In the genomic region with DNA sequence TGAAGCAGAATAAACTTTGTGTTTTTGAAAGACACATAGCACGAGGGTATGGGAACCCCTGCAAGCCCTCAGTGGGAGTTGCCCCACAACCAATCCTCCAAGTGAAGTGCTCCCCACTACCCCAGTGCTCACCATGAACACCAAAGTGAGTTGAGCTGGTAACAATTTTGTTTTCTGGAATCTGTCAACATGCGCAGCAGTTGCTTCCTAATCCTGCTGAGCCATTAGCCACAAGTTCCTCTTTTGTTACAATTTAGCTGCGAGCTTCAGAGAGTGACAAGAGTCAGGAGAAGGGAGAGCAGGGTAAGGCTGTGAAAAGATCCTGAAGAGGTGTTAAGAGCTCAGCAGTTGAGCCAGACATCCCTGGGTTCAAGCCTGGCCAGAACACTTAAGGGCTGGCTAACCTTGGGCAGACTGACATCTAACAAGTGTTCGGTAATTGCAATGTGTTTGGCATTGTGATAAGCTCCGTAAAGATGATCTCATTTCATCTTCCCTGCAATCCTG, we compare ENCODE assay signal across 14 cellular contexts. TPM values are rescaled to one million over a fixed set of nuclear protein-coding genes. Genes with fewer than 3 reads are reported as not detected.
DNase-seq lines count a peak whose midpoint lies in the region; ATAC-seq and TF ChIP-seq lines count a peak whose summit lies in the region.
"Had no signal": no experiment of that assay in that cellular context is flagged by ENCODE, and none has a peak within 500 bp of the region (broad histone marks: within the 10 kb centered on the region; RNA-seq: fewer than 3 reads in every experiment).

No MANE protein-coding gene starts in this region.

- no peak for TF ChIP-seq POLR2A in esophagus squamous epithelium (IDR thresholded peaks at IDR 0.05)

- H3K4me3 Mint-ChIP-seq in neural progenitor cell = no peak overlapping the region
- no peak overlapping the region for H3K4me3 Mint-ChIP-seq in activated naive CD8-positive, alpha-beta T cell treated with anti-CD3 and anti-CD28 coated beads for 36 hours
- H3K4me3 Mint-ChIP-seq: T-helper 1 cell treated with Interleukin-12 subunit alpha and Interleukin-12 subunit beta and Interleukin-4 antibody, amounts not matched to agents 30 μg/mL and 1 μg/mL, for 36 hours had no signal

- no peaks in the 10 kb centered on the region for H4K20me1 ChIP-seq in neural progenitor cell (ENCODE audit: low read depth)

- H3K27ac Mint-ChIP-seq in neural progenitor cell = no peak overlapping the region
- H3K27ac Mint-ChIP-seq in activated naive CD8-positive, alpha-beta T cell treated with anti-CD3 and anti-CD28 coated beads for 36 hours = no peak overlapping the region
- H3K27ac Mint-ChIP-seq: progenitor cell of endocrine pancreas had no signal

- no peak for TF ChIP-seq CTCF in GM12865 (IDR thresholded peaks at IDR 0.05; ENCODE audit: insufficient read depth, low read depth, low read length, missing control alignments)
- no peak for TF ChIP-seq CTCF in neural progenitor cell (IDR thresholded peaks at IDR 0.05)
- no peak for TF ChIP-seq CTCF in esophagus squamous epithelium (IDR thresholded peaks at IDR 0.05)
- TF ChIP-seq CTCF in omental fat pad (IDR thresholded peaks at IDR 0.05) = no peak

- H3K4me1 Mint-ChIP-seq in neural progenitor cell = peaks cover 31% of the 10 kb centered on the region
- H3K4me1 Mint-ChIP-seq in activated naive CD8-positive, alpha-beta T cell treated with anti-CD3 and anti-CD28 coated beads for 36 hours = peaks cover 11% of the 10 kb centered on the region

- H3K9me3 ChIP-seq in neural progenitor cell (ENCODE audit: low read depth) = no peaks in the 10 kb centered on the region
- no peaks in the 10 kb centered on the region for H3K9me3 ChIP-seq in esophagus squamous epithelium
- H3K9me3 ChIP-seq: tibial nerve had no signal

- intact Hi-C loops in esophagus squamous epithelium (cut with DNase I) = no loop called here

- WGBS in esophagus squamous epithelium, 2 donors = 11 to 13% methylated on average over 3 to 5 of the region's 5 CpGs

- H3K4me1 ChIP-seq in neural progenitor cell (peaks cover 10% of the 10 kb centered on the region), esophagus squamous epithelium (no peaks in the 10 kb centered on the region)

- peak overlapping the region; percentile 32 for H3K4me2 ChIP-seq in neural progenitor cell

- H3F3A ChIP-seq in neural progenitor cell (ENCODE audit: low read depth) = peaks cover 7% of the 10 kb centered on the region

- H3K9ac ChIP-seq in neural progenitor cell = no peak overlapping the region

- no peaks in the 10 kb centered on the region for H3K9me3 Mint-ChIP-seq in neural progenitor cell
- no peaks in the 10 kb centered on the region for H3K9me3 Mint-ChIP-seq in activated naive CD8-positive, alpha-beta T cell treated with anti-CD3 and anti-CD28 coated beads for 36 hours
- H3K9me3 Mint-ChIP-seq: T-helper 1 cell treated with Interleukin-12 subunit alpha and Interleukin-12 subunit beta and Interleukin-4 antibody, amounts not matched to agents 30 μg/mL and 1 μg/mL, for 36 hours had no signal

- peaks cover 12% of the 10 kb centered on the region for H3K27me3 Mint-ChIP-seq in neural progenitor cell (ENCODE audit: insufficient read depth, low read depth)
- peaks cover 8% of the 10 kb centered on the region for H3K27me3 Mint-ChIP-seq in activated naive CD8-positive, alpha-beta T cell treated with anti-CD3 and anti-CD28 coated beads for 36 hours

- H3K79me2 ChIP-seq in neural progenitor cell (ENCODE audit: low read depth) = no peaks in the 10 kb centered on the region

- H3K4me3 ChIP-seq in GM12865 (ENCODE audit: low read depth, low read length) (no peak overlapping the region), neural progenitor cell (no peak overlapping the region), esophagus squamous epithelium (no peak overlapping the region)
- H3K4me3 ChIP-seq: tibial nerve had no signal

- H3K27ac ChIP-seq in neural progenitor cell = no peak overlapping the region
- H3K27ac ChIP-seq in esophagus squamous epithelium = no peak overlapping the region
- H3K27ac ChIP-seq: tibial nerve had no signal

- H3K27me3 ChIP-seq in neural progenitor cell (no peaks in the 10 kb centered on the region), esophagus squamous epithelium (peaks cover 0 to 71% (median 0%) of the 10 kb centered on the region in 4 donors)

- H2AFZ ChIP-seq in neural progenitor cell (replicated peaks) = no peak overlapping the region

- DNase-seq in GM12865 (ENCODE audit: low read depth) = peak; percentile 27
- DNase-seq in NAMALWA (ENCODE audit: low spot score) = peak; percentile 30
- DNase-seq in amniotic epithelial cell (ENCODE audit: low read depth) = peak; percentile 9
- peak; percentile 33 for DNase-seq in neural progenitor cell (ENCODE audit: low spot score)
- DNase-seq in esophagus squamous epithelium (lab: John Stamatoyannopoulos, UW) = no peak
- no peak for DNase-seq in activated naive CD8-positive, alpha-beta T cell treated with anti-CD3 and anti-CD28 coated beads for 36 hours
- no peak for DNase-seq in T-helper 1 cell
- DNase-seq in omental fat pad (ENCODE audit: low spot score) = no peak
- DNase-seq: DMS 273 treated with DMSO at 0.1 percent for 48 hours, NCI-H510A treated with DMSO at 0.1 percent for 48 hours had no signal

- H3K36me3 ChIP-seq in neural progenitor cell = no peaks in the 10 kb centered on the region
- no peaks in the 10 kb centered on the region for H3K36me3 ChIP-seq in esophagus squamous epithelium
- H3K36me3 ChIP-seq: tibial nerve had no signal

- no peak for ATAC-seq in omental fat pad (ENCODE audit: low FRiP score)
- ATAC-seq: esophagus mucosa had no signal

- no peaks in the 10 kb centered on the region for H3K36me3 Mint-ChIP-seq in neural progenitor cell
- no peaks in the 10 kb centered on the region for H3K36me3 Mint-ChIP-seq in activated naive CD8-positive, alpha-beta T cell treated with anti-CD3 and anti-CD28 coated beads for 36 hours

RNA-seq across cellular contexts. Expression of a gene that starts 24.2 kb away (rescaled TPM):
- 9.3 and 12.7 TPM in 2 replicates for total RNA-seq in neural progenitor cell (ENCODE audit: low replicate concordance)
- 1 to 10 TPM; 1.3 to 2.1 (median 2.0) TPM for total RNA-seq in esophagus squamous epithelium
- 10 to 100 TPM; 14.9 to 15.9 TPM for total RNA-seq in activated naive CD8-positive, alpha-beta T cell treated with anti-CD3 and anti-CD28 coated beads for 36 hours
- 1 to 10 TPM in 2 of 4 donors, under 1 TPM in 2; 0.32 to 2.0 (median 0.95) TPM for total RNA-seq in omental fat pad

Comparison
In these comparisons a context has a peak if more than half of its experiments do, and no peak if none do; other contexts are left out.
1. DNase-seq: peak in GM12865 (single experiment), NAMALWA (single experiment), amniotic epithelial cell (single experiment) and neural progenitor cell (single experiment); none in esophagus squamous epithelium (single experiment), activated naive CD8-positive, alpha-beta T cell treated with anti-CD3 and anti-CD28 coated beads for 36 hours (single experiment), T-helper 1 cell (0 of 5) and omental fat pad (single experiment).